Comparison of ENCODE assay signal across 2 cellular contexts in genomic region chr7:22864855-22865606, GRCh38.
TF ChIP-seq lines count a peak whose summit lies in the region.

No MANE protein-coding gene starts in this region.

TF ChIP-seq in A549, 52 proteins besides CTCF, POLR2A, EP300 and RAD21:
- TF ChIP-seq ELK1 (IDR thresholded peaks at IDR 0.05; ENCODE audit: low read depth, low read length) (no peak), REST (IDR thresholded peaks at IDR 0.05) (no peak), ZFP36 (IDR thresholded peaks at IDR 0.05; ENCODE audit: borderline replicate concordance, partially characterized antibody) (no peak), EHF (CRISPR knock-in tag; IDR thresholded peaks at IDR 0.05) (no peak), HES2 (IDR thresholded peaks at IDR 0.05) (no peak), CBX8 (IDR thresholded peaks at IDR 0.05) (no peak), HOXA7 (CRISPR knock-in tag; IDR thresholded peaks at IDR 0.05) (no peak), NPAS2 (CRISPR knock-in tag; IDR thresholded peaks at IDR 0.05; ENCODE audit: borderline replicate concordance) (no peak), CHD4 (IDR thresholded peaks at IDR 0.05; ENCODE audit: borderline replicate concordance) (no peak), KDM1A (IDR thresholded peaks at IDR 0.05; ENCODE audit: low read depth) (no peak), ZNF302 (CRISPR knock-in tag; IDR thresholded peaks at IDR 0.05) (no peak), HMGXB4 (CRISPR knock-in tag; IDR thresholded peaks at IDR 0.05; ENCODE audit: borderline replicate concordance) (no peak), HEYL (CRISPR knock-in tag; IDR thresholded peaks at IDR 0.05) (no peak), FOSL2 (IDR thresholded peaks at IDR 0.05) (no peak), FOSL2 (CRISPR knock-in tag; IDR thresholded peaks at IDR 0.05) (no peak), RCOR1 (IDR thresholded peaks at IDR 0.05; ENCODE audit: low read depth, low read length) (no peak), FOXS1 (CRISPR knock-in tag; IDR thresholded peaks at IDR 0.05) (no peak), SREBF2 (IDR thresholded peaks at IDR 0.05) (no peak), ESRRA (IDR thresholded peaks at IDR 0.05; ENCODE audit: borderline replicate concordance, low read length) (no peak)

TF ChIP-seq in GM12878, 131 proteins besides CTCF, POLR2A, EP300 and RAD21:
- TF ChIP-seq MEF2B (IDR thresholded peaks at IDR 0.05; ENCODE audit: partially characterized antibody, poor library complexity, severe bottlenecking) (peak; percentile 80), CHD4 (IDR thresholded peaks at IDR 0.05) (no peak), BCL11A (IDR thresholded peaks at IDR 0.05; ENCODE audit: low read depth, low read length) (0 out of 2 replicates have a peak, but pooled peaks have one; percentile 21)
